10 cellular contexts compared by ENCODE assay signal in genomic region chr2:15748736-15749323, GRCh38.
DNase-seq lines count a peak whose midpoint lies in the region; ATAC-seq and TF ChIP-seq lines count a peak whose summit lies in the region.
"Had no signal": no experiment of that assay in that cellular context is flagged by ENCODE, and none has a peak within 500 bp of the region (broad histone marks: within the 10 kb centered on the region; RNA-seq: fewer than 3 reads in every experiment).

No MANE protein-coding gene starts in this region.

- H2AFZ ChIP-seq in SK-N-SH (ENCODE audit: low read depth) (no peak overlapping the region), osteoblast (ENCODE audit: low read length) (no peak overlapping the region)

- no peaks in the 10 kb centered on the region for H3K36me3 ChIP-seq in SK-N-SH (replicated peaks in 1 of 2; ENCODE audit: control insufficient read depth in 1 of 2, insufficient read depth in 2 of 2, low read length in 1 of 2)
- H3K36me3 ChIP-seq in osteoblast (ENCODE audit: insufficient read depth, low read length): no peaks in the 10 kb centered on the region
- H3K36me3 ChIP-seq: BLaER1 had no signal

- H3K27me3 ChIP-seq in SK-N-SH (ENCODE audit: insufficient read depth): no peaks in the 10 kb centered on the region
- no peaks in the 10 kb centered on the region for H3K27me3 ChIP-seq in osteoblast (ENCODE audit: insufficient read depth, low read length)
- H3K27me3 ChIP-seq: BLaER1 had no signal

- peaks cover 0 to 8% of the 10 kb centered on the region in 2 experiments; a peak in 1 of 4 replicates for H3K4me1 ChIP-seq in SK-N-SH (ENCODE audit: control insufficient read depth in 1 of 2, insufficient read depth in 2 of 2, low read depth in 1 of 2, low read length in 1 of 2)
- H3K4me1 ChIP-seq in osteoblast (ENCODE audit: insufficient read depth, low read length): no peaks in the 10 kb centered on the region
- H3K4me1 ChIP-seq: BLaER1 had no signal

- no peak for ATAC-seq in SK-N-SH treated with all-trans-retinoic acid at 6 μM for 48 hours
- no peak for ATAC-seq in GM21786 (IDR thresholded peaks at IDR 0.05; ENCODE audit: unreplicated experiment)

- H3F3A ChIP-seq in SK-N-SH (replicated peaks; ENCODE audit: insufficient read depth): no peaks in the 10 kb centered on the region

- H3K4me2 ChIP-seq in SK-N-SH (no peak overlapping the region), osteoblast (ENCODE audit: insufficient read depth, low read length) (no peak overlapping the region)
- H3K4me2 ChIP-seq: BLaER1 had no signal

- H3K9me2 ChIP-seq in SK-N-SH: no peaks in the 10 kb centered on the region

- H3K4me3 ChIP-seq in SK-N-SH (ENCODE audit: low read depth in 2 of 2, low read length in 1 of 2): no peak overlapping the region
- no peak overlapping the region for H3K4me3 ChIP-seq in osteoblast (ENCODE audit: insufficient read depth, low read length)
- H3K4me3 ChIP-seq: BLaER1 had no signal

- POLR2A ChIA-PET in SK-N-SH (lab: Yijun Ruan, JAX): no interaction called here

- TF ChIP-seq RAD21 in SK-N-SH (IDR thresholded peaks at IDR 0.05; ENCODE audit: low read length): peak; percentile 36; the same call in 1 of the 2 replicates

- TF ChIP-seq EP300 in SK-N-SH (IDR thresholded peaks at IDR 0.05; ENCODE audit: borderline replicate concordance in 1 of 2, low read depth in 1 of 2, low read length in 1 of 2): no peak

- 53% methylated on average over 12 of the region's 12 CpGs for WGBS in SK-N-SH (ENCODE audit: low lambda C conversion rate)

- DNase-seq in SK-N-SH: peak; percentile 70
- DNase-seq in HuH-7 (ENCODE audit: low spot score): peak; percentile 80
- DNase-seq in ecto neural progenitor cell (ENCODE audit: low spot score): peak; percentile 77
- no peak for DNase-seq in osteoblast (ENCODE audit: insufficient read length, low spot score, missing footprints)
- no peak for DNase-seq in NCI-H1092 (lab: John Stamatoyannopoulos, UW)
- no peak for DNase-seq in NCI-H187 (lab: John Stamatoyannopoulos, UW)
- DNase-seq: NCI-H69 had no signal

- H3K9me3 ChIP-seq in SK-N-SH: no peaks in the 10 kb centered on the region
- H3K9me3 ChIP-seq in osteoblast (ENCODE audit: low read depth, low read length): no peaks in the 10 kb centered on the region
- H3K9me3 ChIP-seq: BLaER1 had no signal

- TF ChIP-seq CTCF in SK-N-SH (IDR thresholded peaks at IDR 0.05) (peak; percentile 16; the same call in 1 of the 2 replicates), osteoblast (IDR thresholded peaks at IDR 0.05; ENCODE audit: extremely low read depth, low read depth, low read length) (peak; percentile 42)

- CTCF ChIA-PET in SK-N-SH (lab: Yijun Ruan, JAX): interaction anchor here (0.6 to 2.7 kb wide), 10 partner anchors 9 to 119 kb away, joined by 3 to 14 read pairs (median 4); no protein-coding TSS in a partner anchor

- H3K27ac ChIP-seq in SK-N-SH (ENCODE audit: low read depth in 2 of 2, low read length in 1 of 2) (no peak overlapping the region), osteoblast (ENCODE audit: low read depth, low read length) (no peak overlapping the region)
- H3K27ac ChIP-seq: BLaER1 had no signal

- no peaks in the 10 kb centered on the region for H4K20me1 ChIP-seq in SK-N-SH (ENCODE audit: insufficient read depth)
- H4K20me1 ChIP-seq in osteoblast (ENCODE audit: insufficient read depth, low read length): no peaks in the 10 kb centered on the region
- H4K20me1 ChIP-seq: BLaER1 had no signal

- H3K9ac ChIP-seq in SK-N-SH: no peak overlapping the region
- H3K9ac ChIP-seq: BLaER1 had no signal

- H3K79me2 ChIP-seq in SK-N-SH (ENCODE audit: insufficient read depth): no peaks in the 10 kb centered on the region
- no peaks in the 10 kb centered on the region for H3K79me2 ChIP-seq in osteoblast (ENCODE audit: insufficient read depth, low read length)

TF ChIP-seq in SK-N-SH, 30 proteins besides CTCF, POLR2A, EP300 and RAD21:
- TF ChIP-seq MEF2A (IDR thresholded peaks at IDR 0.05; ENCODE audit: borderline replicate concordance, low read depth) (no peak), YY1 (IDR thresholded peaks at IDR 0.05; ENCODE audit: low read depth) (no peak), GABPA (IDR thresholded peaks at IDR 0.05; ENCODE audit: low read depth) (no peak), FOSL2 (IDR thresholded peaks at IDR 0.05; ENCODE audit: borderline replicate concordance, low read depth) (no peak), MXI1 (IDR thresholded peaks at IDR 0.05; ENCODE audit: low read depth, low read length) (no peak), FOXJ3 (CRISPR knock-in tag; IDR thresholded peaks at IDR 0.05) (no peak), NFIC (IDR thresholded peaks at IDR 0.05; ENCODE audit: borderline replicate concordance) (no peak), RFX5 (IDR thresholded peaks at IDR 0.05; ENCODE audit: low read length) (no peak), SMC3 (IDR thresholded peaks at IDR 0.05; ENCODE audit: low read depth, low read length) (no peak), ELF1 (IDR thresholded peaks at IDR 0.05) (no peak)
- TF ChIP-seq, protein P1, sequence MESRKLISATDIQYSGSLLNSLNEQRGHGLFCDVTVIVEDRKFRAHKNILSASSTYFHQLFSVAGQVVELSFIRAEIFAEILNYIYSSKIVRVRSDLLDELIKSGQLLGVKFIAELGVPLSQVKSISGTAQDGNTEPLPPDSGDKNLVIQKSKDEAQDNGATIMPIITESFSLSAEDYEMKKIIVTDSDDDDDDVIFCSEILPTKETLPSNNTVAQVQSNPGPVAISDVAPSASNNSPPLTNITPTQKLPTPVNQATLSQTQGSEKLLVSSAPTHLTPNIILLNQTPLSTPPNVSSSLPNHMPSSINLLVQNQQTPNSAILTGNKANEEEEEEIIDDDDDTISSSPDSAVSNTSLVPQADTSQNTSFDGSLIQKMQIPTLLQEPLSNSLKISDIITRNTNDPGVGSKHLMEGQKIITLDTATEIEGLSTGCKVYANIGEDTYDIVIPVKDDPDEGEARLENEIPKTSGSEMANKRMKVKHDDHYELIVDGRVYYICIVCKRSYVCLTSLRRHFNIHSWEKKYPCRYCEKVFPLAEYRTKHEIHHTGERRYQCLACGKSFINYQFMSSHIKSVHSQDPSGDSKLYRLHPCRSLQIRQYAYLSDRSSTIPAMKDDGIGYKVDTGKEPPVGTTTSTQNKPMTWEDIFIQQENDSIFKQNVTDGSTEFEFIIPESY (IDR thresholded peaks at IDR 0.05; ENCODE audit: borderline replicate concordance, low read depth): no peak
- TF ChIP-seq, protein P2, sequence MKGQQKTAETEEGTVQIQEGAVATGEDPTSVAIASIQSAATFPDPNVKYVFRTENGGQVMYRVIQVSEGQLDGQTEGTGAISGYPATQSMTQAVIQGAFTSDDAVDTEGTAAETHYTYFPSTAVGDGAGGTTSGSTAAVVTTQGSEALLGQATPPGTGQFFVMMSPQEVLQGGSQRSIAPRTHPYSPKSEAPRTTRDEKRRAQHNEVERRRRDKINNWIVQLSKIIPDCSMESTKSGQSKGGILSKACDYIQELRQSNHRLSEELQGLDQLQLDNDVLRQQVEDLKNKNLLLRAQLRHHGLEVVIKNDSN (IDR thresholded peaks at IDR 0.05; ENCODE audit: borderline replicate concordance, low read depth): no peak

TF ChIP-seq in SK-N-SH treated with all-trans-retinoic acid at 6 μM for 48 hours, 23 proteins besides CTCF, POLR2A, EP300 and RAD21:
- TF ChIP-seq, protein P3, sequence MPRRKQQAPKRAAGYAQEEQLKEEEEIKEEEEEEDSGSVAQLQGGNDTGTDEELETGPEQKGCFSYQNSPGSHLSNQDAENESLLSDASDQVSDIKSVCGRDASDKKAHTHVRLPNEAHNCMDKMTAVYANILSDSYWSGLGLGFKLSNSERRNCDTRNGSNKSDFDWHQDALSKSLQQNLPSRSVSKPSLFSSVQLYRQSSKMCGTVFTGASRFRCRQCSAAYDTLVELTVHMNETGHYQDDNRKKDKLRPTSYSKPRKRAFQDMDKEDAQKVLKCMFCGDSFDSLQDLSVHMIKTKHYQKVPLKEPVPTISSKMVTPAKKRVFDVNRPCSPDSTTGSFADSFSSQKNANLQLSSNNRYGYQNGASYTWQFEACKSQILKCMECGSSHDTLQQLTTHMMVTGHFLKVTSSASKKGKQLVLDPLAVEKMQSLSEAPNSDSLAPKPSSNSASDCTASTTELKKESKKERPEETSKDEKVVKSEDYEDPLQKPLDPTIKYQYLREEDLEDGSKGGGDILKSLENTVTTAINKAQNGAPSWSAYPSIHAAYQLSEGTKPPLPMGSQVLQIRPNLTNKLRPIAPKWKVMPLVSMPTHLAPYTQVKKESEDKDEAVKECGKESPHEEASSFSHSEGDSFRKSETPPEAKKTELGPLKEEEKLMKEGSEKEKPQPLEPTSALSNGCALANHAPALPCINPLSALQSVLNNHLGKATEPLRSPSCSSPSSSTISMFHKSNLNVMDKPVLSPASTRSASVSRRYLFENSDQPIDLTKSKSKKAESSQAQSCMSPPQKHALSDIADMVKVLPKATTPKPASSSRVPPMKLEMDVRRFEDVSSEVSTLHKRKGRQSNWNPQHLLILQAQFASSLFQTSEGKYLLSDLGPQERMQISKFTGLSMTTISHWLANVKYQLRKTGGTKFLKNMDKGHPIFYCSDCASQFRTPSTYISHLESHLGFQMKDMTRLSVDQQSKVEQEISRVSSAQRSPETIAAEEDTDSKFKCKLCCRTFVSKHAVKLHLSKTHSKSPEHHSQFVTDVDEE (CRISPR knock-in tag; IDR thresholded peaks at IDR 0.05): no peak
- TF ChIP-seq ZFP30 (CRISPR knock-in tag; IDR thresholded peaks at IDR 0.05) (no peak), POU6F1 (CRISPR knock-in tag; IDR thresholded peaks at IDR 0.05; ENCODE audit: borderline replicate concordance, low read depth) (no peak), PPARA (CRISPR knock-in tag; IDR thresholded peaks at IDR 0.05; ENCODE audit: borderline replicate concordance) (no peak), ARNTL (CRISPR knock-in tag; IDR thresholded peaks at IDR 0.05; ENCODE audit: borderline replicate concordance, low read depth) (no peak), SNAI2 (CRISPR knock-in tag; IDR thresholded peaks at IDR 0.05) (no peak), ZC3H10 (CRISPR knock-in tag; IDR thresholded peaks at IDR 0.05) (no peak)

Comparison
In these comparisons a context has a peak if more than half of its experiments do, and no peak if none do; other contexts are left out.
1. DNase-seq: peak in SK-N-SH (single experiment), HuH-7 (single experiment) and ecto neural progenitor cell (single experiment); none in osteoblast (single experiment), NCI-H1092 (single experiment) and NCI-H187 (0 of 2).